In genomic region chr21:32245971-32246370, GRCh38 we compare ENCODE assay signal across 31 cellular contexts. TPM values are rescaled to one million over a fixed set of nuclear protein-coding genes. Genes with fewer than 3 reads are reported as not detected.
"Had no signal": no experiment of that assay in that cellular context is flagged by ENCODE, and none has a peak within 500 bp of the region (broad histone marks: within the 10 kb centered on the region; RNA-seq: fewer than 3 reads in every experiment).

No MANE protein-coding gene starts in this region.

- DNase-seq: dermis blood vessel endothelial cell; dorsolateral prefrontal cortex; effector CD4-positive, alpha-beta T cell; effector memory CD4-positive, alpha-beta T cell; esophagus squamous epithelium; foreskin fibroblast; foreskin melanocyte; gastrocnemius medialis; glutamatergic neuron; head of caudate nucleus; heart right ventricle; hippocampal formation; left cardiac atrium; left lung; lower lobe of right lung; mesenchymal stem cell; mucosa of descending colon; naive B cell had no signal

- H3K27ac Mint-ChIP-seq: mesothelial cell of epicardium, naive B cell had no signal

- H3K36me3 ChIP-seq: esophagus squamous epithelium, gastrocnemius medialis, heart right ventricle, left lung, lower lobe of right lung had no signal

- H3K4me1 Mint-ChIP-seq: naive B cell had no signal

- ATAC-seq: gastrocnemius medialis, left lung, left ventricle myocardium superior, lower lobe of right lung, mucosa of descending colon had no signal

- H3K27ac ChIP-seq: dorsolateral prefrontal cortex, esophagus squamous epithelium, gastrocnemius medialis, heart right ventricle, left lung, lower lobe of right lung had no signal

- H3K9me3 ChIP-seq: esophagus squamous epithelium, gastrocnemius medialis, left lung, lower lobe of right lung, mucosa of descending colon had no signal

- H3K27me3 ChIP-seq: dorsolateral prefrontal cortex, gastrocnemius medialis, heart right ventricle, left lung had no signal

- H3K4me1 ChIP-seq: gastrocnemius medialis, left lung, lower lobe of right lung had no signal

- H3K4me3 Mint-ChIP-seq: mesothelial cell of epicardium, naive B cell had no signal

- FAIRE-seq: colon, endometrium, endothelial cell of umbilical vein, islet of Langerhans, keratinocyte had no signal

- H3K36me3 Mint-ChIP-seq: mesothelial cell of epicardium had no signal

- H3K4me3 ChIP-seq: coronary artery, dorsolateral prefrontal cortex, esophagus squamous epithelium, gastrocnemius medialis, heart right ventricle, left lung, lower lobe of right lung, mucosa of descending colon had no signal

RNA-seq across cellular contexts. Expression of gene MRAP, which starts 52.7 kb away (rescaled TPM):
- total RNA-seq: dermis blood vessel endothelial cell, endothelial cell of umbilical vein, epithelial cell of proximal tubule, gastrocnemius medialis, glomerular endothelial cell, kidney epithelial cell, lower lobe of right lung, lung microvascular endothelial cell, mesothelial cell of epicardium, mucosa of descending colon, myocyte had no signal
- polyA plus RNA-seq: endothelial cell of umbilical vein, keratinocyte had no signal
